ENCODE assay signal across 28 cellular contexts in genomic region chr5:59571077-59571476, GRCh38.
"Had no signal": no experiment of that assay in that cellular context is flagged by ENCODE, and none has a peak within 500 bp of the region (broad histone marks: within the 10 kb centered on the region; RNA-seq: fewer than 3 reads in every experiment).

No MANE protein-coding gene starts in this region.

- H3K9me3 ChIP-seq: colonic mucosa, esophagus muscularis mucosa, heart right ventricle, left lung, right atrium auricular region, suprapubic skin, transverse colon, upper lobe of right lung, uterus had no signal

- H3K27ac ChIP-seq: colonic mucosa, esophagus muscularis mucosa, foreskin keratinocyte, heart right ventricle, left lung, neural progenitor cell, parathyroid adenoma, right atrium auricular region, suprapubic skin, transverse colon, upper lobe of right lung, uterus had no signal

- H3K79me2 ChIP-seq: parathyroid adenoma had no signal

- H3K4me2 ChIP-seq: smooth muscle cell had no signal

- H3K36me3 Mint-ChIP-seq: naive thymus-derived CD8-positive, alpha-beta T cell had no signal

- ATAC-seq: foreskin keratinocyte; heart right ventricle; left cardiac atrium; left lung; naive thymus-derived CD8-positive, alpha-beta T cell; sciatic nerve; stimulated activated naive CD8-positive, alpha-beta T cell treated with anti-CD3 and anti-CD28 coated beads, Interleukin-15, amount 100 ng/mL, for 72 hours; upper lobe of right lung had no signal

- H3K4me1 Mint-ChIP-seq: stimulated activated naive CD8-positive, alpha-beta T cell treated with anti-CD3 and anti-CD28 coated beads, Interleukin-15, amount 100 ng/mL, for 72 hours had no signal

- H3K4me3 ChIP-seq: colonic mucosa, esophagus muscularis mucosa, heart right ventricle, left lung, neural progenitor cell, right atrium auricular region, smooth muscle cell, suprapubic skin, transverse colon, upper lobe of right lung, uterus had no signal

- H2AFZ ChIP-seq: neural progenitor cell, parathyroid adenoma had no signal

- H3K9me3 Mint-ChIP-seq: dendritic cell treated with granulocyte-macrophage colony-stimulating factor and Interleukin-4, amounts not matched to agents 40 ng/mL and 50 ng/mL, for 4 days; stimulated activated naive CD8-positive, alpha-beta T cell treated with anti-CD3 and anti-CD28 coated beads, Interleukin-15, amount 100 ng/mL, for 72 hours had no signal

- H3K4me1 ChIP-seq: colonic mucosa, esophagus muscularis mucosa, foreskin keratinocyte, heart right ventricle, left lung, parathyroid adenoma, right atrium auricular region, suprapubic skin, upper lobe of right lung, uterus had no signal

- H3K27me3 ChIP-seq: colonic mucosa, esophagus muscularis mucosa, foreskin keratinocyte, heart right ventricle, left lung, neural progenitor cell, right atrium auricular region, suprapubic skin, transverse colon, upper lobe of right lung, uterus had no signal

- H3K27ac Mint-ChIP-seq: dendritic cell treated with granulocyte-macrophage colony-stimulating factor and Interleukin-4, amounts not matched to agents 40 ng/mL and 50 ng/mL, for 4 days; endodermal cell; naive thymus-derived CD8-positive, alpha-beta T cell; neural progenitor cell; progenitor cell of endocrine pancreas had no signal

- DNase-seq: colonic mucosa; effector CD8-positive, alpha-beta T cell; endodermal cell; foreskin keratinocyte; glutamatergic neuron; heart right ventricle; hippocampal formation; left cardiac atrium; left lung; naive thymus-derived CD8-positive, alpha-beta T cell; stimulated activated CD4-positive, alpha-beta T cell treated with anti-CD3 and anti-CD28 coated beads, Interleukin-12 subunit alpha, Interleukin-12 subunit beta, amount 100 ng/mL, for 4 hours; stimulated activated CD4-positive, alpha-beta T cell treated with anti-CD3 and anti-CD28 coated beads, Interleukin-1b, Interleukin-23, amount 100 ng/mL, for 48 hours; stimulated activated CD4-positive, alpha-beta T cell treated with anti-CD3 and anti-CD28 coated beads, Interleukin-4, amount 100 ng/mL, for 1 hour; stimulated activated CD8-positive, alpha-beta memory T cell treated with anti-CD3 and anti-CD28 coated beads, Interleukin-4, amount 100 ng/mL, for 48 hours; stimulated activated naive CD4-positive, alpha-beta T cell; stimulated activated naive CD8-positive, alpha-beta T cell treated with anti-CD3 and anti-CD28 coated beads, Interleukin-15, amount 100 ng/mL, for 72 hours; transverse colon; upper lobe of right lung; uterus had no signal

- H3K36me3 ChIP-seq: colonic mucosa, esophagus muscularis mucosa, heart right ventricle, left lung, neural progenitor cell, right atrium auricular region, suprapubic skin, transverse colon, upper lobe of right lung, uterus had no signal

- H3K4me3 Mint-ChIP-seq: dendritic cell treated with granulocyte-macrophage colony-stimulating factor and Interleukin-4, amounts not matched to agents 40 ng/mL and 50 ng/mL, for 4 days; endodermal cell; naive thymus-derived CD8-positive, alpha-beta T cell; neural progenitor cell; stimulated activated naive CD8-positive, alpha-beta T cell treated with anti-CD3 and anti-CD28 coated beads, Interleukin-15, amount 100 ng/mL, for 72 hours had no signal

- H3K9ac ChIP-seq: neural progenitor cell, parathyroid adenoma had no signal

- H3K27me3 Mint-ChIP-seq: dendritic cell treated with granulocyte-macrophage colony-stimulating factor and Interleukin-4, amounts not matched to agents 40 ng/mL and 50 ng/mL, for 4 days; progenitor cell of endocrine pancreas had no signal
